1 cellular context compared by ENCODE assay signal in the genomic region with DNA sequence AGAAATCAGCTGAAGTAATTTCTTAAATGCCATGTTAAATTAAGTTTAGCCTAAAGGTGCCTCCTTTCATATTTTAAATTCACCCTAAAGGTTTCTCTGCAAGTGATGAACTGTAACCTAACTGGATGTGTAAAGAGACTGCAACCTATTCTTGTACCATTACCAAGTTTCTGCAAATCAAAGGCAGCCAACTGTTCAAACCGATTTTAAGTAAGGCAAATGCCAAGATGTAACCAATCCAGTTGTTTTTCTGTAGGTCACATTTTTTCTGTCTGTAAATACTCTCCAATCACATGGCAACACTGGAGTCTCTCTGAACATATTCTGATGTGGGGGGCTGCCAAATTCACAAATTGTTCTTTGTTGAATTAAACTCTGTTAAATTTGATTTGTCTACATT.
TF ChIP-seq lines count a peak whose summit lies in the region.

No MANE protein-coding gene starts in this region.

TF ChIP-seq in GM23338, 12 proteins besides CTCF, POLR2A, EP300 and RAD21 (continued from another document):
- TF ChIP-seq, protein P1, sequence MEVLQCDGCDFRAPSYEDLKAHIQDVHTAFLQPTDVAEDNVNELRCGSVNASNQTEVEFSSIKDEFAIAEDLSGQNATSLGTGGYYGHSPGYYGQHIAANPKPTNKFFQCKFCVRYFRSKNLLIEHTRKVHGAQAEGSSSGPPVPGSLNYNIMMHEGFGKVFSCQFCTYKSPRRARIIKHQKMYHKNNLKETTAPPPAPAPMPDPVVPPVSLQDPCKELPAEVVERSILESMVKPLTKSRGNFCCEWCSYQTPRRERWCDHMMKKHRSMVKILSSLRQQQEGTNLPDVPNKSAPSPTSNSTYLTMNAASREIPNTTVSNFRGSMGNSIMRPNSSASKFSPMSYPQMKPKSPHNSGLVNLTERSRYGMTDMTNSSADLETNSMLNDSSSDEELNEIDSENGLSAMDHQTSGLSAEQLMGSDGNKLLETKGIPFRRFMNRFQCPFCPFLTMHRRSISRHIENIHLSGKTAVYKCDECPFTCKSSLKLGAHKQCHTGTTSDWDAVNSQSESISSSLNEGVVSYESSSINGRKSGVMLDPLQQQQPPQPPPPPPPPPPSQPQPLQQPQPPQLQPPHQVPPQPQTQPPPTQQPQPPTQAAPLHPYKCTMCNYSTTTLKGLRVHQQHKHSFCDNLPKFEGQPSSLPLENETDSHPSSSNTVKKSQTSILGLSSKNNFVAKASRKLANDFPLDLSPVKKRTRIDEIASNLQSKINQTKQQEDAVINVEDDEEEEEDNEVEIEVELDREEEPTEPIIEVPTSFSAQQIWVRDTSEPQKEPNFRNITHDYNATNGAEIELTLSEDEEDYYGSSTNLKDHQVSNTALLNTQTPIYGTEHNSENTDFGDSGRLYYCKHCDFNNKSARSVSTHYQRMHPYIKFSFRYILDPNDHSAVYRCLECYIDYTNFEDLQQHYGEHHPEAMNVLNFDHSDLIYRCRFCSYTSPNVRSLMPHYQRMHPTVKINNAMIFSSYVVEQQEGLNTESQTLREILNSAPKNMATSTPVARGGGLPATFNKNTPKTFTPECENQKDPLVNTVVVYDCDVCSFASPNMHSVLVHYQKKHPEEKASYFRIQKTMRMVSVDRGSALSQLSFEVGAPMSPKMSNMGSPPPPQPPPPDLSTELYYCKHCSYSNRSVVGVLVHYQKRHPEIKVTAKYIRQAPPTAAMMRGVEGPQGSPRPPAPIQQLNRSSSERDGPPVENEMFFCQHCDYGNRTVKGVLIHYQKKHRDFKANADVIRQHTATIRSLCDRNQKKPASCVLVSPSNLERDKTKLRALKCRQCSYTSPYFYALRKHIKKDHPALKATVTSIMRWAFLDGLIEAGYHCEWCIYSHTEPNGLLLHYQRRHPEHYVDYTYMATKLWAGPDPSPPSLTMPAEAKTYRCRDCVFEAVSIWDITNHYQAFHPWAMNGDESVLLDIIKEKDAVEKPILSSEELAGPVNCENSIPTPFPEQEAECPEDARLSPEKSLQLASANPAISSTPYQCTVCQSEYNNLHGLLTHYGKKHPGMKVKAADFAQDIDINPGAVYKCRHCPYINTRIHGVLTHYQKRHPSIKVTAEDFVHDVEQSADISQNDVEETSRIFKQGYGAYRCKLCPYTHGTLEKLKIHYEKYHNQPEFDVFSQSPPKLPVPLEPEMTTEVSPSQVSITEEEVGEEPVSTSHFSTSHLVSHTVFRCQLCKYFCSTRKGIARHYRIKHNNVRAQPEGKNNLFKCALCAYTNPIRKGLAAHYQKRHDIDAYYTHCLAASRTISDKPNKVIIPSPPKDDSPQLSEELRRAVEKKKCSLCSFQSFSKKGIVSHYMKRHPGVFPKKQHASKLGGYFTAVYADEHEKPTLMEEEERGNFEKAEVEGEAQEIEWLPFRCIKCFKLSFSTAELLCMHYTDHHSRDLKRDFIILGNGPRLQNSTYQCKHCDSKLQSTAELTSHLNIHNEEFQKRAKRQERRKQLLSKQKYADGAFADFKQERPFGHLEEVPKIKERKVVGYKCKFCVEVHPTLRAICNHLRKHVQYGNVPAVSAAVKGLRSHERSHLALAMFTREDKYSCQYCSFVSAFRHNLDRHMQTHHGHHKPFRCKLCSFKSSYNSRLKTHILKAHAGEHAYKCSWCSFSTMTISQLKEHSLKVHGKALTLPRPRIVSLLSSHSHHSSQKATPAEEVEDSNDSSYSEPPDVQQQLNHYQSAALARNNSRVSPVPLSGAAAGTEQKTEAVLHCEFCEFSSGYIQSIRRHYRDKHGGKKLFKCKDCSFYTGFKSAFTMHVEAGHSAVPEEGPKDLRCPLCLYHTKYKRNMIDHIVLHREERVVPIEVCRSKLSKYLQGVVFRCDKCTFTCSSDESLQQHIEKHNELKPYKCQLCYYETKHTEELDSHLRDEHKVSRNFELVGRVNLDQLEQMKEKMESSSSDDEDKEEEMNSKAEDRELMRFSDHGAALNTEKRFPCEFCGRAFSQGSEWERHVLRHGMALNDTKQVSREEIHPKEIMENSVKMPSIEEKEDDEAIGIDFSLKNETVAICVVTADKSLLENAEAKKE (CRISPR knock-in tag; IDR thresholded peaks at IDR 0.05), result no peak
